In the genomic region with DNA sequence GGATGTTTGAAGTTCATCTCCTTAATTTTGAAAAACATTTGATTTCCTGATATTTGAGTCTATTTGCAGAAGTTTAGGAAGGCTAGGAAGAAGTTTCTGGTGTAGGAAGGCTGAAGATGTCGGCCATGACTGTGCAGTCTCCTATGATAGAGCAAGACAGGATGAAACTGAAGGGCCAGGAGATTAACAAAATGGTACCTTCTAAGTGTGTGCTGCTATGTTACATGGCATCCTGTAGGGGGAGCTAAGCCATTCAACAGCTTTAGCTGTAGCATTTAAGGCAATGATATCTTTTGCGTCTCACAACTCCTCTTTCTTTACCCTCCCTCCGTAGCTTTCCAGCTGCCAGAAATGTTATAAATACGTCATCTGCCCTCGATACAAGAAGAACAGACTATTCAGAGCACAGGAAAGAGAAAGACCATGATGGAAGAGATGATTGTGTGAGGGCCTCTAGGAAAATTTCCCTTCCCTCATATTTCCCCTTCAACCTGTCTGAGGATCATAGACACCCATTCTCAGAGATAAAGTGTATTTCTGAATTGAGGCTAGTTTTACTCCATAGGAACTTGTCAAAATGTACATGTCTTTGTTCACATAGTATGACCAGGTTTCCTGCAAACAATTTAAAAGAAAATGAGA, we compare ENCODE assay signal across 8 cellular contexts.
DNase-seq lines count a peak whose midpoint lies in the region; ATAC-seq, FAIRE-seq and TF ChIP-seq lines count a peak whose summit lies in the region.

No MANE protein-coding gene starts in this region.

- POLR2A ChIA-PET in HEK293T (lab: Yijun Ruan, JAX) = no interaction called here

- no peak overlapping the region for H3K9ac ChIP-seq in NT2/D1 (ENCODE audit: insufficient read length, low read depth)

- H3K4me3 ChIP-seq in NT2/D1 (ENCODE audit: insufficient read length, low read depth) (no peak overlapping the region), epithelial cell of esophagus (ENCODE audit: low read length) (no peak overlapping the region), neuron (ENCODE audit: low read length) (no peak overlapping the region)

- H2AFZ ChIP-seq in neuron (ENCODE audit: low read depth, low read length) = peak overlapping the region; percentile 3

- DNase-seq in D721Med (ENCODE audit: insufficient read length, low spot score) = no peak
- DNase-seq in HEK293T (ENCODE audit: extremely low spot score) = peak; percentile 70
- DNase-seq in NT2/D1 (ENCODE audit: low read depth, low spot score) = peak; percentile 60
- peak; percentile 67 for DNase-seq in epithelial cell of esophagus (ENCODE audit: low read depth)
- no peak for DNase-seq in stimulated activated CD4-positive, alpha-beta T cell treated with anti-CD3 and anti-CD28 coated beads, Interleukin-12 subunit alpha, Interleukin-12 subunit beta, amount 100 ng/mL, for 4 hours

- H3K36me3 ChIP-seq in NT2/D1 (ENCODE audit: insufficient read depth, insufficient read length, low read length) = no peaks in the 10 kb centered on the region
- no peaks in the 10 kb centered on the region for H3K36me3 ChIP-seq in neuron (ENCODE audit: insufficient read depth, low read length)

- H3K4me1 ChIP-seq in NT2/D1 (ENCODE audit: insufficient read depth, insufficient read length) (no peaks in the 10 kb centered on the region), neuron (ENCODE audit: insufficient read depth, low read length) (no peaks in the 10 kb centered on the region)

- no peak for ATAC-seq in GM21825 (IDR thresholded peaks at IDR 0.05; ENCODE audit: unreplicated experiment)
- no peak for ATAC-seq in activated CD4-positive, CD25-positive, alpha-beta regulatory T cell treated with anti-CD3 and anti-CD28 coated beads, Interleukin-2, amount 50 U/mL, for 24 hours

- peak; percentile 99 for FAIRE-seq in D721Med (lab: Jason Lieb, UNC)

- TF ChIP-seq CTCF in D721Med (IDR thresholded peaks at IDR 0.05; ENCODE audit: insufficient read depth, missing control alignments) = peak; percentile 97
- TF ChIP-seq CTCF in epithelial cell of esophagus (IDR thresholded peaks at IDR 0.05; ENCODE audit: insufficient read depth, low read depth, low read length, missing control alignments) = peak; percentile 79

- H3K9me3 ChIP-seq in NT2/D1 (ENCODE audit: insufficient read depth, low read length) = no peaks in the 10 kb centered on the region
- no peaks in the 10 kb centered on the region for H3K9me3 ChIP-seq in neuron (ENCODE audit: low read length)

- CTCF ChIA-PET in HEK293T (lab: Yijun Ruan, JAX) = interaction anchor here (0.6 to 3.1 kb wide), 5 partner anchors 12 to 806 kb away, joined by 3 to 16 read pairs (median 3); no protein-coding TSS in a partner anchor

- H3K27me3 ChIP-seq in NT2/D1 (ENCODE audit: insufficient read depth, insufficient read length) = no peaks in the 10 kb centered on the region
- H3K27me3 ChIP-seq in neuron (ENCODE audit: insufficient read depth, low read length) = no peaks in the 10 kb centered on the region

TF ChIP-seq in HEK293T, 16 proteins besides CTCF, POLR2A, EP300 and RAD21:
- no peak for TF ChIP-seq FOXA1 (IDR thresholded peaks at IDR 0.05)
- no peak for TF ChIP-seq TARDBP (IDR thresholded peaks at IDR 0.05)
- TF ChIP-seq ZNF384 (IDR thresholded peaks at IDR 0.05) = no peak
- no peak for TF ChIP-seq FOXK2 (IDR thresholded peaks at IDR 0.05)
- TF ChIP-seq NFRKB (IDR thresholded peaks at IDR 0.05) = no peak
- TF ChIP-seq ARNT (IDR thresholded peaks at IDR 0.05) = no peak
- TF ChIP-seq SP1 (IDR thresholded peaks at IDR 0.05) = no peak
- TF ChIP-seq SUZ12 (IDR thresholded peaks at IDR 0.05) = no peak
- no peak for TF ChIP-seq L3MBTL2 (conservative IDR thresholded peaks at IDR 0.05)
- TF ChIP-seq BHLHE40 (IDR thresholded peaks at IDR 0.05; ENCODE audit: borderline replicate concordance) = no peak
- no peak for TF ChIP-seq LEF1 (IDR thresholded peaks at IDR 0.05; ENCODE audit: borderline replicate concordance)
- TF ChIP-seq PKNOX1 (IDR thresholded peaks at IDR 0.05) = no peak
- TF ChIP-seq CTBP1 (IDR thresholded peaks at IDR 0.05; ENCODE audit: borderline replicate concordance) = no peak
- TF ChIP-seq ELF4 (IDR thresholded peaks at IDR 0.05) = no peak
- TF ChIP-seq HDGF (IDR thresholded peaks at IDR 0.05; ENCODE audit: borderline replicate concordance) = no peak
- no peak for TF ChIP-seq FOXM1 (IDR thresholded peaks at IDR 0.05; ENCODE audit: borderline replicate concordance)
TF ChIP-seq in HEK293T: peak in this region for 0.

Comparison
In these comparisons a context has a peak if more than half of its experiments do, and no peak if none do; other contexts are left out.
1. DNase-seq: peak in HEK293T (single experiment), NT2/D1 (single experiment) and epithelial cell of esophagus (single experiment); none in D721Med (single experiment) and stimulated activated CD4-positive, alpha-beta T cell treated with anti-CD3 and anti-CD28 coated beads, Interleukin-12 subunit alpha, Interleukin-12 subunit beta, amount 100 ng/mL, for 4 hours (single experiment).